12 cellular contexts compared by ENCODE assay signal in the genomic region with DNA sequence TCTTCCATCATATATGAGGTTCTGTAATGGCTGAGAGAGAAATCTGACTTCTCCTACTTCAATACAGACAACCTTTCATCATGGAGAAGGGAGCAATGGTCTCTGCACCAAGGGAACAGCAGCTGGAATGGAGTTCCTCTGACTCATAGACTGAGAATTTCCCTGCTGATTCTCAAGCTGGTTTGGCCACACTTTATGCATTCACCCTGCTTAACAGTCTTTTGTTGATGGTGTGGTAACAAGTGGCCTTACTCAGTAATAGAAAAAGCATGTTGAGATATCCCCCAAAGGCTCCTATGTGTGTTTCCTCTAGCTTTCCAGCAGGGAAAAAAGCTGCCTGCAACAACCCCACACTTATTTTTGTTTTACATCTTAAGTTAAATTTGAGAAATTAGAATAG.
A peak's percentile ranks its signal among the peaks of the same experiment; 100 is the strongest.
DNase-seq lines count a peak whose midpoint lies in the region; ATAC-seq and TF ChIP-seq lines count a peak whose summit lies in the region.
"Had no signal": no experiment of that assay in that cellular context is flagged by ENCODE, and none has a peak within 500 bp of the region (broad histone marks: within the 10 kb centered on the region; RNA-seq: fewer than 3 reads in every experiment).

No MANE protein-coding gene starts in this region.

- TF ChIP-seq CTCF in PC-9 (conservative IDR thresholded peaks at IDR 0.05) = no peak
- no peak for TF ChIP-seq CTCF in fibroblast of lung (conservative IDR thresholded peaks at IDR 0.05 in 1 of 2, IDR thresholded peaks at IDR 0.05 in 1 of 2; ENCODE audit: low read depth in 1 of 2, low read length in 2 of 2)
- no peak for TF ChIP-seq CTCF in osteocyte (IDR thresholded peaks at IDR 0.05)
- no peak for TF ChIP-seq CTCF in mesothelial cell of epicardium (IDR thresholded peaks at IDR 0.05; ENCODE audit: unreplicated experiment)

- H3K27ac Mint-ChIP-seq in osteocyte (ENCODE audit: unreplicated experiment) = peak overlapping the region; percentile 77
- H3K27ac Mint-ChIP-seq in mesothelial cell of epicardium = no peak overlapping the region
- H3K27ac Mint-ChIP-seq: activated B cell treated with CpG ODN at 0.5 μM for 24 hours; stimulated activated naive CD8-positive, alpha-beta T cell treated with anti-CD3 and anti-CD28 coated beads, Interleukin-15, Interleukin-2, amounts not matched to agents 100 ng/mL and 50 ng/mL, for 24 hours had no signal

- no peak overlapping the region for H3K9ac ChIP-seq in fibroblast of lung (ENCODE audit: insufficient read depth, low read length)
- H3K9ac ChIP-seq: parathyroid adenoma had no signal

- CTCF ChIA-PET in PC-9 (lab: Charles Lee) = no interaction called here

- DNase-seq in DMS53 treated with DMSO at 0.1 percent for 48 hours (lab: John Stamatoyannopoulos, UW; ENCODE audit: unreplicated experiment) (peak; percentile 47), PC-9 (peak; percentile 57 to 91), fibroblast of lung (ENCODE audit: low read depth in 2 of 2) (peak; percentile 99 to 100), osteocyte (ENCODE audit: extremely low spot score, unreplicated experiment) (no peak), caudate nucleus (lab: John Stamatoyannopoulos, UW) (no peak), mesothelial cell of epicardium (ENCODE audit: low spot score in 2 of 2, unreplicated experiment in 2 of 2) (no peak)
- DNase-seq: activated B cell treated with CpG ODN at 0.5 μM for 24 hours, NCI-H1436 had no signal

- no TSS peak for BruUV-seq in PC-9 (replicated peaks; lab: Mats Ljungman, UMichigan)

- POLR2A ChIA-PET in PC-9 (lab: Charles Lee; ENCODE audit: unreplicated experiment) = interaction anchor here (0.6 to 0.7 kb wide), 3 partner anchors 9 to 108 kb away, joined by 4 to 6 read pairs (median 4); no protein-coding TSS in a partner anchor

- no peaks in the 10 kb centered on the region for H3K79me2 ChIP-seq in PC-9 (ENCODE audit: low read depth)
- no peaks in the 10 kb centered on the region for H3K79me2 ChIP-seq in fibroblast of lung (ENCODE audit: control insufficient read depth, insufficient read depth, low read length)
- H3K79me2 ChIP-seq: parathyroid adenoma had no signal

- no peak overlapping the region for H3K4me3 Mint-ChIP-seq in osteocyte (ENCODE audit: unreplicated experiment)
- H3K4me3 Mint-ChIP-seq in mesothelial cell of epicardium = no peak overlapping the region
- H3K4me3 Mint-ChIP-seq: activated B cell treated with CpG ODN at 0.5 μM for 24 hours; stimulated activated naive CD8-positive, alpha-beta T cell treated with anti-CD3 and anti-CD28 coated beads, Interleukin-15, Interleukin-2, amounts not matched to agents 100 ng/mL and 50 ng/mL, for 24 hours had no signal

- ATAC-seq in HG02870 (IDR thresholded peaks at IDR 0.05; ENCODE audit: unreplicated experiment) (no peak), GM18861 (IDR thresholded peaks at IDR 0.05; ENCODE audit: unreplicated experiment) (no peak)

- H3K27me3 Mint-ChIP-seq in osteocyte (ENCODE audit: unreplicated experiment) = no peaks in the 10 kb centered on the region
- H3K27me3 Mint-ChIP-seq in mesothelial cell of epicardium (ENCODE audit: low read depth) = no peaks in the 10 kb centered on the region
- H3K27me3 Mint-ChIP-seq: stimulated activated naive CD8-positive, alpha-beta T cell treated with anti-CD3 and anti-CD28 coated beads, Interleukin-15, Interleukin-2, amounts not matched to agents 100 ng/mL and 50 ng/mL, for 24 hours had no signal

- H3K36me3 ChIP-seq in PC-9 (ENCODE audit: low read depth) (peaks cover 12% of the 10 kb centered on the region; the same call in 1 of the 2 replicates), fibroblast of lung (ENCODE audit: control insufficient read depth, insufficient read depth, low read length) (peaks cover 1% of the 10 kb centered on the region)

- peaks cover 31% of the 10 kb centered on the region for H3F3A ChIP-seq in PC-9 (ENCODE audit: insufficient read depth, low read depth)

- H3K27ac ChIP-seq in PC-9 (peak overlapping the region; percentile 82), fibroblast of lung (ENCODE audit: insufficient read depth, low read length) (peak overlapping the region; percentile 67), caudate nucleus (ENCODE audit: low read depth, low read length) (no peak overlapping the region)
- H3K27ac ChIP-seq: parathyroid adenoma had no signal

- H3K4me1 ChIP-seq in PC-9 (replicated peaks; ENCODE audit: insufficient read depth) (peaks cover 52% of the 10 kb centered on the region), fibroblast of lung (ENCODE audit: control insufficient read depth, extremely low read depth, insufficient read depth, low read length) (peaks cover 27% of the 10 kb centered on the region)
- H3K4me1 ChIP-seq: parathyroid adenoma had no signal

- H3K4me2 ChIP-seq in PC-9 (peak overlapping the region; percentile 35), fibroblast of lung (ENCODE audit: extremely low read depth, insufficient read depth, low read length) (no peak overlapping the region)

- no peak overlapping the region for H2AFZ ChIP-seq in PC-9
- H2AFZ ChIP-seq in fibroblast of lung (ENCODE audit: low read length) = no peak overlapping the region
- H2AFZ ChIP-seq: parathyroid adenoma had no signal

- peaks cover 87% of the 10 kb centered on the region for H3K4me1 Mint-ChIP-seq in osteocyte (ENCODE audit: unreplicated experiment)
- peaks cover 4% of the 10 kb centered on the region for H3K4me1 Mint-ChIP-seq in mesothelial cell of epicardium
- H3K4me1 Mint-ChIP-seq: activated B cell treated with CpG ODN at 0.5 μM for 24 hours had no signal

- H3K9me3 Mint-ChIP-seq in osteocyte (ENCODE audit: unreplicated experiment) = no peaks in the 10 kb centered on the region
- no peaks in the 10 kb centered on the region for H3K9me3 Mint-ChIP-seq in mesothelial cell of epicardium
- H3K9me3 Mint-ChIP-seq: activated B cell treated with CpG ODN at 0.5 μM for 24 hours; stimulated activated naive CD8-positive, alpha-beta T cell treated with anti-CD3 and anti-CD28 coated beads, Interleukin-15, Interleukin-2, amounts not matched to agents 100 ng/mL and 50 ng/mL, for 24 hours had no signal

- H3K27me3 ChIP-seq in PC-9 (ENCODE audit: insufficient read depth, low read depth) = no peaks in the 10 kb centered on the region
- no peaks in the 10 kb centered on the region for H3K27me3 ChIP-seq in fibroblast of lung (ENCODE audit: control insufficient read depth, insufficient read depth, low read length)

- no peaks in the 10 kb centered on the region for H3K36me3 Mint-ChIP-seq in osteocyte (ENCODE audit: unreplicated experiment)
- H3K36me3 Mint-ChIP-seq in mesothelial cell of epicardium = no peaks in the 10 kb centered on the region

- H4K20me1 ChIP-seq in PC-9 (ENCODE audit: insufficient read depth) (no peaks in the 10 kb centered on the region), fibroblast of lung (ENCODE audit: control insufficient read depth, extremely low read depth, insufficient read depth, low read length) (no peaks in the 10 kb centered on the region)

- no peaks in the 10 kb centered on the region for H3K9me2 ChIP-seq in PC-9 (ENCODE audit: insufficient read depth)

- intact Hi-C loops in PC-9 (cut with micrococcal nuclease; ENCODE audit: unreplicated experiment) = loop anchor here (1.0 kb wide), 1 partner anchor 11 kb away; no protein-coding TSS in a partner anchor

- H3K9me3 ChIP-seq in PC-9 (ENCODE audit: insufficient read depth, low read depth) (peaks cover 2% of the 10 kb centered on the region), fibroblast of lung (ENCODE audit: control insufficient read depth, insufficient read depth, low read depth, low read length) (no peaks in the 10 kb centered on the region)

- no peak overlapping the region for H3K4me3 ChIP-seq in PC-9
- H3K4me3 ChIP-seq in fibroblast of lung (replicated peaks in 1 of 4; ENCODE audit: control extremely low read depth in 1 of 4, insufficient read depth in 1 of 4, low read depth in 3 of 4, low read length in 4 of 4) = no peak overlapping the region

Comparison
In these comparisons a context has a peak if more than half of its experiments do, and no peak if none do; other contexts are left out.
1. DNase-seq: peak in DMS53 treated with DMSO at 0.1 percent for 48 hours (single experiment), PC-9 (2 of 2) and fibroblast of lung (2 of 2); none in osteocyte (single experiment), caudate nucleus (0 of 61) and mesothelial cell of epicardium (0 of 2).